ENCODE assay signal across 1 cellular context in genomic region chr9:106981396-106982287, GRCh38.
TF ChIP-seq lines count a peak whose summit lies in the region.

No MANE protein-coding gene starts in this region.

TF ChIP-seq in HepG2, 621 proteins besides CTCF, POLR2A, EP300 and RAD21 (continued from another document):
- TF ChIP-seq TFAP4 (IDR thresholded peaks at IDR 0.05; ENCODE audit: borderline replicate concordance, low read depth) (no peak), ZNF263 (CRISPR knock-in tag; IDR thresholded peaks at IDR 0.05) (no peak), ERF (CRISPR knock-in tag; IDR thresholded peaks at IDR 0.05) (no peak), HNF4G (IDR thresholded peaks at IDR 0.05; ENCODE audit: borderline replicate concordance, low read depth, low read length) (no peak), HNF4G (CRISPR knock-in tag; IDR thresholded peaks at IDR 0.05; ENCODE audit: borderline replicate concordance, low read depth) (no peak), SAFB2 (CRISPR knock-in tag; IDR thresholded peaks at IDR 0.05; ENCODE audit: borderline replicate concordance, low read depth) (no peak), MATR3 (CRISPR knock-in tag; IDR thresholded peaks at IDR 0.05) (no peak), PBX3 (CRISPR knock-in tag; IDR thresholded peaks at IDR 0.05; ENCODE audit: borderline replicate concordance) (no peak)
